In the genomic region with DNA sequence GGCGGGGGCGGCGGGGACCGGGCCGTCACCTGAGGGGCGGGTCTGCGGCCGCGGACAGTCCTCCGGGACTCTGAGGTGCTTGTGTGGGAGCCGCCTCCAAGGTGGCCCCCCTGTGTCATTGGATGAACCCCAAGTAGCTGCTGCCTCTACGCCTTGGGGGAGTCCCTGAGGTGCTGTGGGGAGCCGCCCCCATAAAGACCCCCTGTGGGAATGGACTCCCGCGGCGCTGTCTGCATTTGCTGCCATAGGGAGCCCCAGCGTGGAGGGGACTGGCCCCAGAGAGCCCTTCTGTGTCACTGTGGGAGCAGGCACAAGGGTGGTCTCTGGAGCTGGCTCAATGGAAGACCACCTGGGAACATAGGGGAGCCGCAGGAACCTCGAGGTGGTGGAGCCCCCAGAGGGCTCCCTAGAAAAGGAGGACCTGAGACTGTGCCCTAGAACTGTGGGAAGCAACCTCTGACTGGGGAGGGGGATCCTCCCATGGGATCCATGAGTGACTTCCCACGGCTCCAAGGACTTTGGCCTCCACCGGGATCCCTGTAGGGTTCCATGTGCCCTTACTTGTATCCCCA, we compare ENCODE assay signal across 9 cellular contexts. TPM values are rescaled to one million over a fixed set of nuclear protein-coding genes. Genes with fewer than 3 reads are reported as not detected.
DNase-seq lines count a peak whose midpoint lies in the region; ATAC-seq, FAIRE-seq and TF ChIP-seq lines count a peak whose summit lies in the region.
"Had no signal": no experiment of that assay in that cellular context is flagged by ENCODE, and none has a peak within 500 bp of the region (broad histone marks: within the 10 kb centered on the region; RNA-seq: fewer than 3 reads in every experiment).

No MANE protein-coding gene starts in this region.

- H3K9ac ChIP-seq in kidney (ENCODE audit: low read length in 2 of 2): no peak overlapping the region

- no peaks in the 10 kb centered on the region for H3K36me3 Mint-ChIP-seq in stimulated activated naive CD8-positive, alpha-beta T cell treated with anti-CD3 and anti-CD28 coated beads, Interleukin-15, Interleukin-2, amounts not matched to agents 100 ng/mL and 50 ng/mL, for 24 hours (ENCODE audit: low read depth)
- H3K36me3 Mint-ChIP-seq in nephron progenitor cell (ENCODE audit: low read depth): no peaks in the 10 kb centered on the region

- peaks cover 36% of the 10 kb centered on the region for H3K4me1 Mint-ChIP-seq in stimulated activated naive CD8-positive, alpha-beta T cell treated with anti-CD3 and anti-CD28 coated beads, Interleukin-15, Interleukin-2, amounts not matched to agents 100 ng/mL and 50 ng/mL, for 24 hours (ENCODE audit: low read depth)
- H3K4me1 Mint-ChIP-seq in nephron progenitor cell: peaks cover 9% of the 10 kb centered on the region

- H3K36me3 ChIP-seq in kidney (ENCODE audit: control insufficient read depth in 1 of 2, insufficient read depth in 2 of 2, low read length in 2 of 2): no peaks in the 10 kb centered on the region

- H3K4me3 ChIP-seq in kidney (ENCODE audit: low read length in 2 of 2): no peak overlapping the region

- TF ChIP-seq CTCF in nephron progenitor cell (IDR thresholded peaks at IDR 0.05) (no peak), kidney (IDR thresholded peaks at IDR 0.05; ENCODE audit: borderline replicate concordance, extremely low read depth, insufficient read depth) (no peak)

- no peak for DNase-seq in stimulated activated naive CD8-positive, alpha-beta T cell treated with anti-CD3 and anti-CD28 coated beads, Interleukin-15, Interleukin-2, amounts not matched to agents 100 U/mL and 50 U/mL, for 24 hours
- DNase-seq in nephron progenitor cell: no peak
- DNase-seq in kidney: no peak
- DNase-seq in AG20443 (ENCODE audit: low spot score): no peak
- DNase-seq in Kasumi-1 (lab: John Stamatoyannopoulos, UW): no peak

- ATAC-seq in stimulated activated naive CD8-positive, alpha-beta T cell treated with anti-CD3 and anti-CD28 coated beads, Interleukin-15, Interleukin-2, amounts not matched to agents 100 U/mL and 50 U/mL, for 24 hours: no peak
- ATAC-seq in HG02970 (IDR thresholded peaks at IDR 0.05; ENCODE audit: low FRiP score, unreplicated experiment): no peak

- no peak for FAIRE-seq in kidney (lab: Jason Lieb, UNC)

- peaks cover 77% of the 10 kb centered on the region for H3K27me3 Mint-ChIP-seq in stimulated activated naive CD8-positive, alpha-beta T cell treated with anti-CD3 and anti-CD28 coated beads, Interleukin-15, Interleukin-2, amounts not matched to agents 100 ng/mL and 50 ng/mL, for 24 hours
- H3K27me3 Mint-ChIP-seq in nephron progenitor cell (ENCODE audit: low read depth, poor library complexity): peaks cover 83% of the 10 kb centered on the region

- no peaks in the 10 kb centered on the region for H3K9me3 ChIP-seq in kidney (ENCODE audit: control insufficient read depth in 1 of 2, low read length in 2 of 2)

- H3K4me1 ChIP-seq in kidney (ENCODE audit: control insufficient read depth in 1 of 2, insufficient read depth in 1 of 2, low read depth in 1 of 2, low read length in 2 of 2): peaks cover 0 to 2% of the 10 kb centered on the region in 2 donors

- intact Hi-C loops in kidney (cut with DNase I): no loop called here

- H3K9me3 Mint-ChIP-seq in stimulated activated naive CD8-positive, alpha-beta T cell treated with anti-CD3 and anti-CD28 coated beads, Interleukin-15, Interleukin-2, amounts not matched to agents 100 ng/mL and 50 ng/mL, for 24 hours: no peaks in the 10 kb centered on the region
- no peaks in the 10 kb centered on the region for H3K9me3 Mint-ChIP-seq in nephron progenitor cell
- H3K9me3 Mint-ChIP-seq: activated T-helper 17 cell treated with anti-CD3 and anti-CD28 coated beads, Interleukin-2, amount 50 U/mL, for 72 hours had no signal

- H3K27ac ChIP-seq in cingulate gyrus (ENCODE audit: low read depth, low read length) (peak overlapping the region; percentile 4), kidney (ENCODE audit: low read depth in 2 of 2, low read length in 2 of 2) (no peak overlapping the region)

- H3K27ac Mint-ChIP-seq in stimulated activated naive CD8-positive, alpha-beta T cell treated with anti-CD3 and anti-CD28 coated beads, Interleukin-15, Interleukin-2, amounts not matched to agents 100 ng/mL and 50 ng/mL, for 24 hours: no peak overlapping the region
- H3K27ac Mint-ChIP-seq in nephron progenitor cell: no peak overlapping the region
- H3K27ac Mint-ChIP-seq: activated T-helper 17 cell treated with anti-CD3 and anti-CD28 coated beads, Interleukin-2, amount 50 U/mL, for 72 hours had no signal

- peak overlapping the region; percentile 8 for H3K4me3 Mint-ChIP-seq in stimulated activated naive CD8-positive, alpha-beta T cell treated with anti-CD3 and anti-CD28 coated beads, Interleukin-15, Interleukin-2, amounts not matched to agents 100 ng/mL and 50 ng/mL, for 24 hours
- peak overlapping the region; percentile 63 for H3K4me3 Mint-ChIP-seq in nephron progenitor cell
- H3K4me3 Mint-ChIP-seq: activated T-helper 17 cell treated with anti-CD3 and anti-CD28 coated beads, Interleukin-2, amount 50 U/mL, for 72 hours had no signal

RNA-seq across cellular contexts. Expression of a gene that starts 0.4 kb away (rescaled TPM):
- total RNA-seq in kidney: 0.98 TPM
- 0.09 TPM for polyA plus RNA-seq in kidney (ENCODE audit: insufficient read depth, low read depth, low replicate concordance)

RNA-seq across cellular contexts. Expression of a gene that starts 31.0 kb away (rescaled TPM):
- total RNA-seq in kidney: 10.6 TPM
- 9.7 TPM for polyA plus RNA-seq in kidney (ENCODE audit: insufficient read depth, low read depth, low replicate concordance)
